ENCODE assay signal across 8 cellular contexts in genomic region chr15:40952901-40953712, GRCh38. TPM values are rescaled to one million over a fixed set of nuclear protein-coding genes. Genes with fewer than 3 reads are reported as not detected.
DNase-seq lines count a peak whose midpoint lies in the region; ATAC-seq and TF ChIP-seq lines count a peak whose summit lies in the region.

Gene CHAC1 (plus strand): TSS chr15:40953471. CDS start chr15:40953584, 113 bp downstream.

- TF ChIP-seq CTCF in fibroblast of pulmonary artery (IDR thresholded peaks at IDR 0.05; ENCODE audit: low read length, missing control alignments) (no peak), nephron (IDR thresholded peaks at IDR 0.05; ENCODE audit: unreplicated experiment in 3 of 3) (no peak)

- peak within 1 kb of the TSS; percentile 35 to 90 (median 58) for H3K27ac Mint-ChIP-seq in nephron

- peak; percentile 97 for DNase-seq in Daoy (ENCODE audit: low read depth)
- DNase-seq in RPMI7951 (ENCODE audit: low read depth): peak; percentile 95
- DNase-seq in activated T-helper 1 cell treated with anti-CD3 and anti-CD28 coated beads, Interleukin-2, amount 50 U/mL, for 16 hours (ENCODE audit: low read depth in 1 of 2, low spot score in 1 of 2): peak; percentile 83 to 95
- peak; percentile 97 for DNase-seq in fibroblast of pulmonary artery (ENCODE audit: low read depth)
- DNase-seq in stimulated activated naive CD8-positive, alpha-beta T cell treated with anti-CD3 and anti-CD28 coated beads, Interleukin-15, Interleukin-2, amounts not matched to agents 100 U/mL and 50 U/mL, for 24 hours: peak; percentile 97

- peak; percentile 88 for ATAC-seq in GM21825 (IDR thresholded peaks at IDR 0.05; ENCODE audit: unreplicated experiment)
- ATAC-seq in stimulated activated naive CD8-positive, alpha-beta T cell treated with anti-CD3 and anti-CD28 coated beads, Interleukin-15, Interleukin-2, amounts not matched to agents 100 U/mL and 50 U/mL, for 24 hours: peak; percentile 95

- no peaks in the 10 kb centered on the region for H3K36me3 ChIP-seq in KOPT-K1 (ENCODE audit: insufficient read depth, low read length)

- H3K36me3 Mint-ChIP-seq in nephron (ENCODE audit: low read depth): no peaks in the 10 kb centered on the region

- peak within 1 kb of the TSS; percentile 68 for H3K27ac ChIP-seq in KOPT-K1 (ENCODE audit: low read depth, low read length, poor library complexity, severe bottlenecking)

- peaks cover 44% of the 10 kb centered on the region for H3K27me3 Mint-ChIP-seq in nephron (ENCODE audit: low read depth)

- peaks cover 25% of the 10 kb centered on the region for H3K4me1 Mint-ChIP-seq in nephron

- peak within 1 kb of the TSS; percentile 88 for H3K4me3 ChIP-seq in fibroblast of pulmonary artery (replicated peaks; ENCODE audit: low read depth, low read length)

- H3K9me3 Mint-ChIP-seq in nephron: no peaks in the 10 kb centered on the region

- H3K9me3 ChIP-seq in KOPT-K1 (ENCODE audit: insufficient read depth, low read length, poor library complexity, severe bottlenecking): no peaks in the 10 kb centered on the region

- H3K4me3 Mint-ChIP-seq in nephron: peak within 1 kb of the TSS; percentile 92 to 94 (median 94)

RNA-seq across cellular contexts. Expression of gene CHAC1, which starts in this region (rescaled TPM):
- total RNA-seq in Daoy (2014; rRNA removed; shearing (Covaris generic)): 4.4 and 4.9 TPM in 2 replicates
- total RNA-seq in RPMI7951 (2014; rRNA removed; shearing (Covaris generic)): 6.8 and 9.5 TPM in 2 replicates

Comparison
In these comparisons a context has a peak if more than half of its experiments do, and no peak if none do; other contexts are left out.
1. Peak in every context shown above with its lines: DNase-seq, ATAC-seq, H3K4me3 ChIP-seq and H3K27ac ChIP-seq.